ENCODE assay signal across 17 cellular contexts in genomic region chr3:160840590-160840989, GRCh38.
DNase-seq lines count a peak whose midpoint lies in the region; ATAC-seq and TF ChIP-seq lines count a peak whose summit lies in the region.
"Had no signal": no experiment of that assay in that cellular context is flagged by ENCODE, and none has a peak within 500 bp of the region (broad histone marks: within the 10 kb centered on the region; RNA-seq: fewer than 3 reads in every experiment).

No MANE protein-coding gene starts in this region.

- H3K27me3 Mint-ChIP-seq in natural killer cell (ENCODE audit: low read depth in 2 of 2), result no peaks in the 10 kb centered on the region
- H3K27me3 Mint-ChIP-seq in natural killer cell treated with Interleukin-12 subunit alpha and Interleukin-12 subunit beta and Interleukin-15 and Interleukin-18, amount 100 ng/mL, for 72 hours, result no peaks in the 10 kb centered on the region
- peaks cover 0 to 6% (median 2%) of the 10 kb centered on the region in 3 donors for H3K27me3 Mint-ChIP-seq in immature natural killer cell (ENCODE audit: low read depth in 3 of 3)
- H3K27me3 Mint-ChIP-seq in progenitor cell of endocrine pancreas, result no peaks in the 10 kb centered on the region
- H3K27me3 Mint-ChIP-seq in CD14-positive monocyte (ENCODE audit: low read depth in 3 of 3), result no peaks in the 10 kb centered on the region
- H3K27me3 Mint-ChIP-seq: CD4-positive, alpha-beta T cell had no signal

- H3K9me3 Mint-ChIP-seq in natural killer cell (peaks cover 0 to under 1% of the 10 kb centered on the region in 2 donors), immature natural killer cell (no peaks in the 10 kb centered on the region), progenitor cell of endocrine pancreas (ENCODE audit: low read depth) (no peaks in the 10 kb centered on the region), CD14-positive monocyte (peaks cover 0 to 5% (median 0%) of the 10 kb centered on the region in 7 donors)
- peaks cover 2% of the 10 kb centered on the region for H3K9me3 Mint-ChIP-seq in natural killer cell treated with Interleukin-12 subunit alpha and Interleukin-12 subunit beta and Interleukin-15 and Interleukin-18, amount 100 ng/mL, for 72 hours

- no peaks in the 10 kb centered on the region for H3K36me3 Mint-ChIP-seq in natural killer cell
- peaks cover 1% of the 10 kb centered on the region for H3K36me3 Mint-ChIP-seq in natural killer cell treated with Interleukin-12 subunit alpha and Interleukin-12 subunit beta and Interleukin-15 and Interleukin-18, amount 100 ng/mL, for 72 hours
- peaks cover 0 to 9% (median 0%) of the 10 kb centered on the region in 3 donors for H3K36me3 Mint-ChIP-seq in immature natural killer cell
- H3K36me3 Mint-ChIP-seq in progenitor cell of endocrine pancreas (ENCODE audit: insufficient read depth), result no peaks in the 10 kb centered on the region
- peaks cover 0 to 2% of the 10 kb centered on the region in 2 donors for H3K36me3 Mint-ChIP-seq in CD14-positive monocyte
- H3K36me3 Mint-ChIP-seq: CD8-positive, alpha-beta T cell had no signal

- H3K27ac Mint-ChIP-seq in natural killer cell (peak overlapping the region; percentile 38 to 91), immature natural killer cell (peak overlapping the region; percentile 50 to 96 (median 77)), progenitor cell of endocrine pancreas (peak overlapping the region; percentile 79), CD14-positive monocyte (no peak overlapping the region)
- no peak overlapping the region for H3K27ac Mint-ChIP-seq in natural killer cell treated with Interleukin-12 subunit alpha and Interleukin-12 subunit beta and Interleukin-15 and Interleukin-18, amount 100 ng/mL, for 72 hours
- H3K27ac Mint-ChIP-seq: CD4-positive, alpha-beta T cell; CD8-positive, alpha-beta T cell had no signal

- TF ChIP-seq CTCF in natural killer cell (IDR thresholded peaks at IDR 0.05) (no peak), progenitor cell of endocrine pancreas (IDR thresholded peaks at IDR 0.05; ENCODE audit: unreplicated experiment) (no peak), CD14-positive monocyte (IDR thresholded peaks at IDR 0.05) (no peak)

- no peak for DNase-seq in natural killer cell
- no peak for DNase-seq in natural killer cell treated with Interleukin-12 subunit alpha and Interleukin-12 subunit beta and Interleukin-15 and Interleukin-18, amount 100 ng/mL, for 72 hours (ENCODE audit: low spot score)
- no peak for DNase-seq in immature natural killer cell
- DNase-seq in progenitor cell of endocrine pancreas (ENCODE audit: low spot score, unreplicated experiment), result no peak
- DNase-seq in CD14-positive monocyte (ENCODE audit: low spot score), result no peak
- DNase-seq in NCI-H128 (lab: John Stamatoyannopoulos, UW; ENCODE audit: unreplicated experiment), result no peak
- DNase-seq in activated CD4-positive, alpha-beta T cell treated with anti-CD3 and anti-CD28 coated beads, Interleukin-2, amount 50 U/mL, for 48 hours, result no peak
- DNase-seq: 8988T; ACHN; BE2C; C1 segment of cervical spinal cord; Caco-2; Calu3; CD4-positive, alpha-beta T cell; CD8-positive, alpha-beta T cell; DMS79 treated with DMSO at 0.1 percent for 48 hours; GF-D8 had no signal

- ATAC-seq in natural killer cell, result no peak
- no peak for ATAC-seq in natural killer cell treated with Interleukin-12 subunit alpha and Interleukin-12 subunit beta and Interleukin-15 and Interleukin-18, amount 100 ng/mL, for 72 hours
- ATAC-seq: CD8-positive, alpha-beta T cell had no signal

- peaks cover 56 to 68% of the 10 kb centered on the region in 2 donors for H3K4me1 Mint-ChIP-seq in natural killer cell
- H3K4me1 Mint-ChIP-seq in natural killer cell treated with Interleukin-12 subunit alpha and Interleukin-12 subunit beta and Interleukin-15 and Interleukin-18, amount 100 ng/mL, for 72 hours (ENCODE audit: low read depth in 2 of 2), result peaks cover 40 to 47% of the 10 kb centered on the region in 2 donors
- H3K4me1 Mint-ChIP-seq in immature natural killer cell, result peaks cover 77 to 85% of the 10 kb centered on the region in 2 donors
- peaks cover 2% of the 10 kb centered on the region for H3K4me1 Mint-ChIP-seq in progenitor cell of endocrine pancreas (ENCODE audit: low read depth)
- peaks cover 25% of the 10 kb centered on the region for H3K4me1 Mint-ChIP-seq in CD14-positive monocyte

- H3K4me3 Mint-ChIP-seq in natural killer cell (no peak overlapping the region), immature natural killer cell (peak overlapping the region in 3 of 5 donors; percentile 6 to 75 (median 18)), progenitor cell of endocrine pancreas (ENCODE audit: low read depth) (no peak overlapping the region), CD14-positive monocyte (no peak overlapping the region)
- no peak overlapping the region for H3K4me3 Mint-ChIP-seq in natural killer cell treated with Interleukin-12 subunit alpha and Interleukin-12 subunit beta and Interleukin-15 and Interleukin-18, amount 100 ng/mL, for 72 hours
- H3K4me3 Mint-ChIP-seq: CD4-positive, alpha-beta T cell; CD8-positive, alpha-beta T cell had no signal

- intact Hi-C loops in natural killer cell (cut with micrococcal nuclease), result no loop called here
- intact Hi-C loops in CD14-positive monocyte (cut with micrococcal nuclease), result no loop called here

Comparison
In these comparisons a context has a peak if more than half of its experiments do, and no peak if none do; other contexts are left out.
1. H3K27ac Mint-ChIP-seq: peak in natural killer cell (2 of 2), immature natural killer cell (6 of 6) and progenitor cell of endocrine pancreas (single experiment); none in natural killer cell treated with Interleukin-12 subunit alpha and Interleukin-12 subunit beta and Interleukin-15 and Interleukin-18, amount 100 ng/mL, for 72 hours (0 of 2) and CD14-positive monocyte (0 of 7).
2. H3K4me3 Mint-ChIP-seq: peak in immature natural killer cell (3 of 5); none in natural killer cell (single experiment), natural killer cell treated with Interleukin-12 subunit alpha and Interleukin-12 subunit beta and Interleukin-15 and Interleukin-18, amount 100 ng/mL, for 72 hours (single experiment), progenitor cell of endocrine pancreas (single experiment) and CD14-positive monocyte (0 of 2).